ENCODE assay signal across 23 cellular contexts in genomic region chr11:87384078-87384729, GRCh38.
"Had no signal": no experiment of that assay in that cellular context is flagged by ENCODE, and none has a peak within 500 bp of the region (broad histone marks: within the 10 kb centered on the region; RNA-seq: fewer than 3 reads in every experiment).

No MANE protein-coding gene starts in this region.

- DNase-seq: hypothalamus; immature natural killer cell; kidney; left colon; lower lobe of right lung; mammary epithelial cell; mesenchymal stem cell; naive thymus-derived CD8-positive, alpha-beta T cell; occipital lobe; psoas muscle; right lobe of liver; stimulated activated CD4-positive, alpha-beta T cell treated with anti-CD3 and anti-CD28 coated beads, Interleukin-1b, Interleukin-23, amount 100 ng/mL, for 48 hours; stimulated activated CD4-positive, alpha-beta T cell treated with anti-CD3 and anti-CD28 coated beads, Interleukin-2, amount 100 ng/mL, for 48 hours; stimulated activated CD4-positive, alpha-beta T cell treated with anti-CD3 and anti-CD28 coated beads, Interleukin-4, amount 100 ng/mL, for 4 hours; stimulated activated CD8-positive, alpha-beta memory T cell treated with anti-CD3 and anti-CD28 coated beads, Interleukin-4, amount 100 ng/mL, for 48 hours; stimulated activated naive CD4-positive, alpha-beta T cell treated with Interleukin-2 at 50 U/mL for 16 hours; stimulated activated naive CD8-positive, alpha-beta T cell treated with anti-CD3 and anti-CD28 coated beads, Interleukin-15, amount 100 ng/mL, for 72 hours; substantia nigra; uterus had no signal

- H3K27ac ChIP-seq: lower lobe of right lung, neutrophil, parathyroid adenoma, psoas muscle, right lobe of liver, tibial nerve, uterus had no signal

- ATAC-seq: left colon; lower lobe of right lung; naive thymus-derived CD8-positive, alpha-beta T cell; psoas muscle; right lobe of liver; stimulated activated memory B cell treated with anti-CD40 and anti-IgM and Interleukin-4, amounts not matched to agents 10 μg/mL and 1 μg/mL and 100 μg/mL, for 72 hours; stimulated activated naive CD8-positive, alpha-beta T cell treated with anti-CD3 and anti-CD28 coated beads, Interleukin-15, amount 100 ng/mL, for 72 hours had no signal

- H3K27me3 ChIP-seq: neutrophil, right lobe of liver, tibial nerve, uterus had no signal

- H3K4me1 ChIP-seq: lower lobe of right lung, parathyroid adenoma, psoas muscle, right lobe of liver, tibial nerve, uterus had no signal
